ENCODE assay signal across 8 cellular contexts in the genomic region with DNA sequence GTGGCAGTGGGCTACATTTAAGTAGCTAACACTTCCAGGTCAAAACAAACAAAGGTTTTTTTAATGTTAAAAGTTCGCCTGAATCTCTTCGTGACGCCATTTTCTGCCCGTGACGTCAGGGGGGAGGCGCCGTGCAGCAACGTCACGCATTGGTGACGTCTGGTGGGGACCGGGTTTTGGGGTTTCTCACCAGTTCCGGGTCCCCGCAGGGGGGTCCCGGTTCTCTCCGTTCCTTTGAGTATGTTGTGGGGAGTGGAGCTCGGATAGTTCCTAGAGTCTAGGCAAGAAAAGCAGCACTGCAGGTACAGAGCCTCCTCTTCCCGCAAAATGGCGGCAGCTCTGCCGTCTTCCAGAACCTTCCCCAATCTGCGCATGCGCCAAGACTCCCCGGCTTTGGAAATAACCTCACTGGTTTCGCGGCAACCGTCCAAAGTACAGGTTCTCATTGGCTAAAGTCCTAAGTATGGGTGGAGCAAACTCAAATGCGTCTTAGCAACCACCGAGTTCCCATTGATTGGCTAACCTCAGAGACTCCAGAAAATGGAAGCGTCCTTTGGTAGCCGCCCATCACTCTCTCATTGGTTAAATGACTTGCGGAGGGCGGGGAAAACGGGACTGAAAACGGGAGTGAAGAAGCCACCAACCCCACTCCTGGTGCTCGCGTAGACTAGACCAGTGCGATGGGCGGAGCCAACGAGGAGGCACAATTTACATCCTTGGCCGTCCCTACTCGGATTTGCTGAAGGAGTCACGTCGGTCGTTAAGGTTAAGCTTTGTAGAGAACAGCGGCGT. TPM values are rescaled to one million over a fixed set of nuclear protein-coding genes. Genes with fewer than 3 reads are reported as not detected.
A peak's percentile ranks its signal among the peaks of the same experiment; 100 is the strongest.
DNase-seq lines count a peak whose midpoint lies in the region; ATAC-seq and TF ChIP-seq lines count a peak whose summit lies in the region.

TSS of gene RBM23 (minus strand) at position 341 of the 792 bp plus-strand sequence.

- H3K36me3 ChIP-seq in ACC112 (ENCODE audit: insufficient read depth, low read length), result peaks cover 24% of the 10 kb centered on the region
- peaks cover 57% of the 10 kb centered on the region for H3K36me3 ChIP-seq in WERI-Rb-1
- H3K36me3 ChIP-seq in mammary epithelial cell (ENCODE audit: insufficient read depth, low read length), result peaks cover 27% of the 10 kb centered on the region
- H3K36me3 ChIP-seq in iPS-20b (ENCODE audit: insufficient read depth, low read depth, low read length), result peaks cover 58% of the 10 kb centered on the region

- H2AFZ ChIP-seq in ACC112 (ENCODE audit: low read length, unreplicated experiment), result peak within 1 kb of the TSS; percentile 79
- H2AFZ ChIP-seq in mammary epithelial cell (ENCODE audit: low read depth, low read length), result peak within 1 kb of the TSS; percentile 95

- no peaks in the 10 kb centered on the region for H3K9me3 ChIP-seq in WERI-Rb-1 (ENCODE audit: severe bottlenecking)
- no peaks in the 10 kb centered on the region for H3K9me3 ChIP-seq in mammary epithelial cell (replicated peaks; ENCODE audit: insufficient read depth, low read length)
- H3K9me3 ChIP-seq in iPS-20b (ENCODE audit: insufficient read depth, low read depth, low read length), result no peaks in the 10 kb centered on the region

- in situ Hi-C loops in mammary epithelial cell (cut with MboI; ENCODE audit: low sequenced_read_pairs in 2 of 2), result no loop called here

- H3K27ac ChIP-seq in ACC112 (ENCODE audit: low read depth, low read length) (peak within 1 kb of the TSS; percentile 97), WERI-Rb-1 (peak within 1 kb of the TSS; percentile 97), mammary epithelial cell (ENCODE audit: insufficient read depth, low read depth, low read length) (peak within 1 kb of the TSS; percentile 99), iPS-20b (ENCODE audit: low read length) (peak within 1 kb of the TSS; percentile 90), skin epidermis (peak within 1 kb of the TSS; percentile 61 to 99 (median 97))

- WGBS in mammary epithelial cell (ENCODE audit: low coverage, missing lambda C conversion rate), result 1% methylated on average over 41 of the region's 45 CpGs

- H3K79me2 ChIP-seq in ACC112 (ENCODE audit: control insufficient read depth, insufficient read depth, low read length, unreplicated experiment), result peaks cover 17% of the 10 kb centered on the region
- peaks cover 43% of the 10 kb centered on the region for H3K79me2 ChIP-seq in mammary epithelial cell (ENCODE audit: insufficient read depth, low read length)

- H3K4me2 ChIP-seq in mammary epithelial cell (ENCODE audit: insufficient read depth, low read depth, low read length), result peak within 1 kb of the TSS; percentile 86

- intact Hi-C loops in mammary epithelial cell (cut with micrococcal nuclease), result loop anchor here (5.0 kb wide), 1 partner anchor 97 kb away; no protein-coding TSS in a partner anchor

- TF ChIP-seq CTCF in WERI-Rb-1 (IDR thresholded peaks at IDR 0.05; ENCODE audit: low read depth, low read length) (no peak), mammary epithelial cell (conservative IDR thresholded peaks at IDR 0.05 in 1 of 2, IDR thresholded peaks at IDR 0.05 in 1 of 2; ENCODE audit: extremely low read depth in 1 of 2, insufficient read depth in 1 of 2, low read depth in 1 of 2, low read length in 2 of 2) (no peak)

- no TSS peak for BruUV-seq in mammary epithelial cell (replicated peaks; lab: Mats Ljungman, UMichigan)

- CTCF ChIA-PET in mammary epithelial cell (lab: Charles Lee; ENCODE audit: low non-redundant PET), result no interaction called here

- H4K20me1 ChIP-seq in mammary epithelial cell (ENCODE audit: insufficient read depth, low read length), result no peaks in the 10 kb centered on the region

- H3K4me1 ChIP-seq in ACC112 (ENCODE audit: control insufficient read depth, insufficient read depth, low read length, unreplicated experiment), result peaks cover 21% of the 10 kb centered on the region
- peaks cover 18% of the 10 kb centered on the region for H3K4me1 ChIP-seq in mammary epithelial cell (ENCODE audit: insufficient read depth, low read length)
- peaks cover 6% of the 10 kb centered on the region for H3K4me1 ChIP-seq in iPS-20b (ENCODE audit: insufficient read depth, low read length)

- dilution Hi-C loops in mammary epithelial cell (cut with HindIII; ENCODE audit: low sequenced_read_pairs), result loop anchor here (5.0 kb wide), 1 partner anchor 38 kb away; the partner anchor contains the start of gene HAUS4

- H3K4me3 ChIP-seq in ACC112 (ENCODE audit: low read depth, low read length) (peak within 1 kb of the TSS; percentile 85), WERI-Rb-1 (ENCODE audit: low read depth, low read length) (peak within 1 kb of the TSS; percentile 100), mammary epithelial cell (replicated peaks in 1 of 3; ENCODE audit: insufficient read depth in 1 of 3, low read depth in 2 of 3, low read length in 3 of 3) (peak within 1 kb of the TSS; percentile 70 to 99 (median 90)), iPS-20b (ENCODE audit: low read length) (peak within 1 kb of the TSS; percentile 96), skin epidermis (peak within 1 kb of the TSS; percentile 61 to 93 (median 76))

- H3K9ac ChIP-seq in mammary epithelial cell (ENCODE audit: insufficient read depth, low read length), result peak within 1 kb of the TSS; percentile 97
- peak within 1 kb of the TSS; percentile 92 for H3K9ac ChIP-seq in iPS-20b (ENCODE audit: low read depth, low read length)

- ATAC-seq in GM18873 (IDR thresholded peaks at IDR 0.05; ENCODE audit: low FRiP score, unreplicated experiment), result peak; percentile 88
- peak; percentile 94 for ATAC-seq in HG03139 (IDR thresholded peaks at IDR 0.05; ENCODE audit: unreplicated experiment)

- H3K27me3 ChIP-seq in ACC112 (ENCODE audit: insufficient read depth, low read length) (no peaks in the 10 kb centered on the region), WERI-Rb-1 (ENCODE audit: insufficient read depth, low read depth, severe bottlenecking) (no peaks in the 10 kb centered on the region), mammary epithelial cell (ENCODE audit: insufficient read depth, low read length) (no peaks in the 10 kb centered on the region), iPS-20b (ENCODE audit: insufficient read depth, low read length) (no peaks in the 10 kb centered on the region)

- DNase-seq in NCI-H2227 (lab: John Stamatoyannopoulos, UW; ENCODE audit: unreplicated experiment) (peak; percentile 99), WERI-Rb-1 (peak; percentile 99), mammary epithelial cell (peak; percentile 100)

RNA-seq across cellular contexts. Expression of gene RBM23, which starts in this region (rescaled TPM):
- 10 to 100 TPM; 38.7 to 55.8 TPM for total RNA-seq in mammary epithelial cell
- polyA plus RNA-seq in mammary epithelial cell, result 52.0 TPM
- polyA minus RNA-seq in mammary epithelial cell, result 53.5 TPM

Comparison
In these comparisons a context has a peak if more than half of its experiments do, and no peak if none do; other contexts are left out.
1. Peak in every context shown above with its lines: DNase-seq, ATAC-seq, H3K4me3 ChIP-seq and H3K27ac ChIP-seq.